ENCODE assay signal across 14 cellular contexts in genomic region chr1:143699115-143699514, GRCh38.
DNase-seq lines count a peak whose midpoint lies in the region; ATAC-seq and TF ChIP-seq lines count a peak whose summit lies in the region.
"Had no signal": no experiment of that assay in that cellular context is flagged by ENCODE, and none has a peak within 500 bp of the region (broad histone marks: within the 10 kb centered on the region; RNA-seq: fewer than 3 reads in every experiment).

No MANE protein-coding gene starts in this region.

- H2AK5ac ChIP-seq in mesendoderm (ENCODE audit: low read length), result no peak overlapping the region

- no peak overlapping the region for H3K4me2 ChIP-seq in mesendoderm (ENCODE audit: low read length)
- no peak overlapping the region for H3K4me2 ChIP-seq in MM.1S (ENCODE audit: low read depth, low read length)
- H3K4me2 ChIP-seq in PC-3 (ENCODE audit: low read length), result no peak overlapping the region
- H3K4me2 ChIP-seq: BLaER1 had no signal

- no peak overlapping the region for H3K56ac ChIP-seq in mesendoderm (ENCODE audit: low read length)

- H3K9me3 ChIP-seq in adipocyte (ENCODE audit: control insufficient read depth, low read length) (no peaks in the 10 kb centered on the region), MM.1S (replicated peaks; ENCODE audit: insufficient read depth, low read length) (no peaks in the 10 kb centered on the region), PC-3 (ENCODE audit: low read length) (no peaks in the 10 kb centered on the region)
- H3K9me3 ChIP-seq: psoas muscle, SJCRH30 had no signal

- BruUV-seq in PC-3 (replicated peaks; lab: Mats Ljungman, UMichigan), result no TSS peak

- H3K4me3 ChIP-seq in H7 (ENCODE audit: insufficient read depth, low read depth, low read length) (peak overlapping the region; percentile 21; the same call in 1 of the 2 replicates), adipocyte (ENCODE audit: low read length) (peak overlapping the region; percentile 28), mesendoderm (ENCODE audit: low read length) (no peak overlapping the region), MM.1S (ENCODE audit: low read length) (no peak overlapping the region), PC-3 (ENCODE audit: low read length) (no peak overlapping the region)
- H3K4me3 ChIP-seq: BLaER1, K562, psoas muscle, SJCRH30 had no signal

- H2AFZ ChIP-seq in MM.1S (ENCODE audit: low read length) (no peak overlapping the region), PC-3 (ENCODE audit: low read length) (no peak overlapping the region)

- H3K9me2 ChIP-seq in MM.1S (replicated peaks; ENCODE audit: insufficient read depth, low read length) (no peaks in the 10 kb centered on the region), PC-3 (replicated peaks; ENCODE audit: low read length) (no peaks in the 10 kb centered on the region)

- WGBS in mesendoderm (ENCODE audit: extremely low coverage, insufficient coverage, low lambda C conversion rate), result no CpG with 5 or more reads among the region's 17 CpGs

- no peak for TF ChIP-seq CTCF in MM.1S (IDR thresholded peaks at IDR 0.05; ENCODE audit: low read length)
- TF ChIP-seq CTCF in PC-3 (conservative IDR thresholded peaks at IDR 0.05; ENCODE audit: low read depth, low read length), result no peak

- intact Hi-C loops in PC-3 (cut with micrococcal nuclease), result no loop called here

- no peak overlapping the region for H4K8ac ChIP-seq in mesendoderm (ENCODE audit: low read depth, low read length)

- POLR2A ChIA-PET in PC-3 (lab: Charles Lee; ENCODE audit: unreplicated experiment), result no interaction called here

- no peak overlapping the region for H3K9ac ChIP-seq in adipocyte (ENCODE audit: low read length)
- no peak overlapping the region for H3K9ac ChIP-seq in mesendoderm (ENCODE audit: low read length)
- H3K9ac ChIP-seq in MM.1S (ENCODE audit: low read length), result no peak overlapping the region
- H3K9ac ChIP-seq in PC-3 (ENCODE audit: low read length), result no peak overlapping the region
- H3K9ac ChIP-seq: BLaER1 had no signal

- H3K79me2 ChIP-seq in mesendoderm (ENCODE audit: control insufficient read depth, insufficient read depth, low read length) (no peaks in the 10 kb centered on the region), MM.1S (ENCODE audit: low read length) (no peaks in the 10 kb centered on the region), PC-3 (ENCODE audit: low read length) (no peaks in the 10 kb centered on the region)

- H3K79me1 ChIP-seq in mesendoderm (ENCODE audit: low read length), result no peaks in the 10 kb centered on the region

- peaks cover 3% of the 10 kb centered on the region for H3K4me1 ChIP-seq in adipocyte (ENCODE audit: control insufficient read depth, insufficient read depth, low read length)
- no peaks in the 10 kb centered on the region for H3K4me1 ChIP-seq in mesendoderm (ENCODE audit: control insufficient read depth, low read depth, low read length)
- H3K4me1 ChIP-seq in MM.1S (ENCODE audit: low read length), result no peaks in the 10 kb centered on the region
- no peaks in the 10 kb centered on the region for H3K4me1 ChIP-seq in PC-3 (ENCODE audit: insufficient read depth, low read length)
- H3K4me1 ChIP-seq: BLaER1, psoas muscle, SJCRH30 had no signal

- H3K18ac ChIP-seq in mesendoderm (ENCODE audit: low read length), result no peak overlapping the region

- H2BK120ac ChIP-seq in mesendoderm (ENCODE audit: low read depth, low read length), result no peak overlapping the region

- no peak overlapping the region for H2BK15ac ChIP-seq in mesendoderm (replicated peaks; ENCODE audit: low read depth)

- H3K36me3 ChIP-seq in H7 (replicated peaks; ENCODE audit: control insufficient read depth, insufficient read depth, low read length), result no peaks in the 10 kb centered on the region
- H3K36me3 ChIP-seq in adipocyte (ENCODE audit: control insufficient read depth, insufficient read depth, low read length, severe bottlenecking), result no peaks in the 10 kb centered on the region
- H3K36me3 ChIP-seq in mesendoderm (ENCODE audit: control insufficient read depth, insufficient read depth, low read length), result no peaks in the 10 kb centered on the region
- H3K36me3 ChIP-seq in MM.1S (replicated peaks; ENCODE audit: insufficient read depth, low read length), result no peaks in the 10 kb centered on the region
- H3K36me3 ChIP-seq in PC-3 (ENCODE audit: low read depth, low read length), result no peaks in the 10 kb centered on the region
- H3K36me3 ChIP-seq: BLaER1, SJCRH30 had no signal

- H3K23ac ChIP-seq in mesendoderm (ENCODE audit: low read length), result no peak overlapping the region

- H4K5ac ChIP-seq in mesendoderm (ENCODE audit: low read length), result no peak overlapping the region

- H4K20me1 ChIP-seq in MM.1S (ENCODE audit: insufficient read depth, low read length) (no peaks in the 10 kb centered on the region), PC-3 (ENCODE audit: low read length) (no peaks in the 10 kb centered on the region)
- H4K20me1 ChIP-seq: BLaER1 had no signal

- CTCF ChIA-PET in PC-3 (lab: Charles Lee), result no interaction called here

- peak; percentile 56 for DNase-seq in CD1c-positive myeloid dendritic cell (ENCODE audit: extremely low spot score)
- no peak for DNase-seq in H7
- no peak for DNase-seq in adipocyte (ENCODE audit: low read depth)
- peak; percentile 31 for DNase-seq in mesendoderm
- no peak for DNase-seq in MM.1S
- no peak for DNase-seq in PC-3
- DNase-seq in GOT3 (lab: John Stamatoyannopoulos, UW), result no peak
- DNase-seq: activated effector memory CD4-positive, alpha-beta T cell treated with anti-CD3 and anti-CD28 coated beads, Interleukin-2, amount 50 U/mL, for 16 hours; NCI-H1105 treated with DMSO at 0.1 percent for 48 hours; NCI-H2227 treated with DMSO at 0.1 percent for 48 hours; psoas muscle; SJCRH30 had no signal

- H3F3A ChIP-seq in MM.1S (ENCODE audit: insufficient read depth, low read length) (no peaks in the 10 kb centered on the region), PC-3 (ENCODE audit: low read length, unreplicated experiment) (no peaks in the 10 kb centered on the region)

- ATAC-seq in PC-3, result no peak
- ATAC-seq: K562, psoas muscle had no signal

- H3K27me3 ChIP-seq in H7 (ENCODE audit: control insufficient read depth, insufficient read depth, low read length) (no peaks in the 10 kb centered on the region), adipocyte (replicated peaks; ENCODE audit: control insufficient read depth, insufficient read depth, low read length) (peaks cover 59% of the 10 kb centered on the region), mesendoderm (ENCODE audit: insufficient read depth, low read length, poor library complexity) (no peaks in the 10 kb centered on the region), MM.1S (replicated peaks; ENCODE audit: insufficient read depth, low read length) (peaks cover 10% of the 10 kb centered on the region), PC-3 (ENCODE audit: low read length) (no peaks in the 10 kb centered on the region)
- H3K27me3 ChIP-seq: BLaER1, SJCRH30 had no signal

- H3K27ac ChIP-seq in mesendoderm (ENCODE audit: low read depth, low read length), result no peak overlapping the region
- H3K27ac ChIP-seq in MM.1S (ENCODE audit: low read length), result no peak overlapping the region
- no peak overlapping the region for H3K27ac ChIP-seq in PC-3 (ENCODE audit: low read length)
- H3K27ac ChIP-seq: BLaER1, psoas muscle, SJCRH30 had no signal

- no peak overlapping the region for H2BK5ac ChIP-seq in mesendoderm (ENCODE audit: low read length)

- no peak overlapping the region for H3K4ac ChIP-seq in mesendoderm (ENCODE audit: low read depth, low read length)

Comparison
In these comparisons a context has a peak if more than half of its experiments do, and no peak if none do; other contexts are left out.
1. DNase-seq: peak in CD1c-positive myeloid dendritic cell (single experiment) and mesendoderm (single experiment); none in H7 (single experiment), adipocyte (single experiment), MM.1S (single experiment), PC-3 (single experiment) and GOT3 (single experiment).
2. H3K4me3 ChIP-seq: peak in H7 (single experiment) and adipocyte (single experiment); none in mesendoderm (single experiment), MM.1S (single experiment) and PC-3 (single experiment).